8 cellular contexts compared by ENCODE assay signal in genomic region chr1:43992232-43992995, GRCh38. TPM values are rescaled to one million over a fixed set of nuclear protein-coding genes. Genes with fewer than 3 reads are reported as not detected.
DNase-seq lines count a peak whose midpoint lies in the region; ATAC-seq and TF ChIP-seq lines count a peak whose summit lies in the region.

No MANE protein-coding gene starts in this region.

- H3K36me3 ChIP-seq in GM23338 (ENCODE audit: insufficient read depth) (no peaks in the 10 kb centered on the region), RWPE2 (ENCODE audit: low read depth) (no peaks in the 10 kb centered on the region)

- peak overlapping the region; percentile 87 for H3K4me3 Mint-ChIP-seq in GM23338

- no peaks in the 10 kb centered on the region for H3K9me3 Mint-ChIP-seq in GM23338

- H3K4me1 Mint-ChIP-seq in GM23338 = peaks cover 21% of the 10 kb centered on the region

- no peaks in the 10 kb centered on the region; the same call in 2 of the 3 replicates for H3K36me3 Mint-ChIP-seq in GM23338 (ENCODE audit: low read depth)

- H3K4me1 ChIP-seq in GM23338 (ENCODE audit: insufficient read depth) (peaks cover 10% of the 10 kb centered on the region), RWPE2 (ENCODE audit: insufficient read depth, poor library complexity, severe bottlenecking) (no peaks in the 10 kb centered on the region)

- H3K4me2 ChIP-seq in GM23338 = peak overlapping the region; percentile 97

- H3K27ac ChIP-seq in GM23338 (ENCODE audit: low read depth) = peak overlapping the region; percentile 50; the same call in 1 of the 2 replicates
- H3K27ac ChIP-seq in RWPE2 (ENCODE audit: poor library complexity, severe bottlenecking) = peak overlapping the region; percentile 57

- peaks cover 44% of the 10 kb centered on the region for H3K27me3 Mint-ChIP-seq in GM23338 (ENCODE audit: insufficient read depth, low read depth, poor library complexity)

- H4K20me1 ChIP-seq in GM23338 (replicated peaks; ENCODE audit: insufficient read depth) = no peaks in the 10 kb centered on the region

- peak overlapping the region; percentile 78; the same call in 1 of the 2 replicates for H2AFZ ChIP-seq in GM23338

- H3K4me3 ChIP-seq in GM23338 (peak overlapping the region; percentile 82), RWPE2 (ENCODE audit: severe bottlenecking) (peak overlapping the region; percentile 37), fibroblast of mammary gland (ENCODE audit: control insufficient read depth, low read depth, low read length) (peak overlapping the region; percentile 64), skeletal muscle cell (ENCODE audit: low read depth, low read length) (peak overlapping the region; percentile 64)

- H3K27ac Mint-ChIP-seq in GM23338 = peak overlapping the region; percentile 74; the same call in 1 of the 2 replicates

- peaks cover 11% of the 10 kb centered on the region; the same call in 1 of the 2 replicates for H3K27me3 ChIP-seq in GM23338 (ENCODE audit: insufficient read depth)
- H3K27me3 ChIP-seq in RWPE2 (ENCODE audit: insufficient read depth, poor library complexity, severe bottlenecking) = no peaks in the 10 kb centered on the region

- TF ChIP-seq CTCF in GM23338 (conservative IDR thresholded peaks at IDR 0.05; ENCODE audit: low read depth in 2 of 2) (no peak), RWPE2 (IDR thresholded peaks at IDR 0.05; ENCODE audit: poor library complexity, severe bottlenecking) (no peak), fibroblast of mammary gland (conservative IDR thresholded peaks at IDR 0.05; ENCODE audit: control insufficient read depth, insufficient read depth, low read depth, low read length) (no peak)

- H3K9me2 ChIP-seq in GM23338 (ENCODE audit: insufficient read depth) = no peaks in the 10 kb centered on the region

- peaks cover 21% of the 10 kb centered on the region for H3F3A ChIP-seq in GM23338 (replicated peaks; ENCODE audit: low read depth)

- no peak for DNase-seq in GM23338 (ENCODE audit: low spot score)
- DNase-seq in RWPE2 (ENCODE audit: low spot score) = no peak
- DNase-seq in fibroblast of mammary gland (ENCODE audit: low read depth) = no peak
- DNase-seq in skeletal muscle cell (ENCODE audit: low read depth) = no peak
- DNase-seq in CD1c-positive myeloid dendritic cell (ENCODE audit: extremely low spot score) = no peak
- no peak for DNase-seq in central memory CD4-positive, alpha-beta T cell
- no peak for DNase-seq in LoVo (ENCODE audit: low spot score)

- no peak; the same call in 2 of the 3 replicates for ATAC-seq in GM23338
- ATAC-seq in RWPE2 (ENCODE audit: low read depth) = no peak
- no peak for ATAC-seq in HG02623 (IDR thresholded peaks at IDR 0.05; ENCODE audit: unreplicated experiment)

- H3K9me3 ChIP-seq in RWPE2 (ENCODE audit: severe bottlenecking) = no peaks in the 10 kb centered on the region

- H3K79me2 ChIP-seq in GM23338 (replicated peaks; ENCODE audit: insufficient read depth) = no peaks in the 10 kb centered on the region

TF ChIP-seq in GM23338, 12 proteins besides CTCF, POLR2A, EP300 and RAD21 (continues in another document):
- TF ChIP-seq STAT1 (IDR thresholded peaks at IDR 0.05; ENCODE audit: unreplicated experiment) = no peak
- TF ChIP-seq EZH2phosphoT487 (IDR thresholded peaks at IDR 0.05; ENCODE audit: unreplicated experiment) = no peak
- no peak for TF ChIP-seq NANOG (IDR thresholded peaks at IDR 0.05; ENCODE audit: borderline replicate concordance)
- no peak for TF ChIP-seq REST (IDR thresholded peaks at IDR 0.05; ENCODE audit: unreplicated experiment)
- no peak for TF ChIP-seq POLR2AphosphoS5 (IDR thresholded peaks at IDR 0.05; ENCODE audit: low read depth)
- no peak for TF ChIP-seq ZNF114 (CRISPR knock-in tag; IDR thresholded peaks at IDR 0.05)
- no peak for TF ChIP-seq ETS1 (IDR thresholded peaks at IDR 0.05)

RNA-seq across cellular contexts. Expression of gene CCDC24, which starts 1.0 kb away (rescaled TPM):
- 8.3 and 9.5 TPM in 2 replicates for total RNA-seq in GM23338 (2014; rRNA removed; shearing (Covaris generic))
- polyA plus RNA-seq in GM23338 (2016; fragmentation: Nextera tagmentation; extraction: Ambion mirVana) = 13.4 and 17.2 TPM in 2 replicates

RNA-seq across cellular contexts. Expression of gene B4GALT2, which starts 13.4 kb away (rescaled TPM):
- 52.7 and 63.1 TPM in 2 replicates for total RNA-seq in GM23338 (2014; rRNA removed; shearing (Covaris generic))
- 22.4 and 22.8 TPM in 2 replicates for polyA plus RNA-seq in GM23338 (2016; fragmentation: Nextera tagmentation; extraction: Ambion mirVana)

RNA-seq across cellular contexts. Expression of gene ATP6V0B, which starts 17.7 kb away (rescaled TPM):
- 112 and 116 TPM in 2 replicates for total RNA-seq in GM23338 (2014; rRNA removed; shearing (Covaris generic))
- 142 and 149 TPM in 2 replicates for polyA plus RNA-seq in GM23338 (2016; fragmentation: Nextera tagmentation; extraction: Ambion mirVana)

RNA-seq across cellular contexts. Expression of gene DPH2, which starts 22.6 kb away (rescaled TPM):
- 68.2 and 90.3 TPM in 2 replicates for total RNA-seq in GM23338 (2014; rRNA removed; shearing (Covaris generic))
- 32.1 and 35.6 TPM in 2 replicates for polyA plus RNA-seq in GM23338 (2016; fragmentation: Nextera tagmentation; extraction: Ambion mirVana)

RNA-seq across cellular contexts. Expression of gene SLC6A9, which starts 38.8 kb away (rescaled TPM):
- total RNA-seq in GM23338 (2014; rRNA removed; shearing (Covaris generic)) = 14.6 and 20.0 TPM in 2 replicates
- 12.2 and 14.4 TPM in 2 replicates for polyA plus RNA-seq in GM23338 (2016; fragmentation: Nextera tagmentation; extraction: Ambion mirVana)
